ENCODE assay signal across 23 cellular contexts in the genomic region with DNA sequence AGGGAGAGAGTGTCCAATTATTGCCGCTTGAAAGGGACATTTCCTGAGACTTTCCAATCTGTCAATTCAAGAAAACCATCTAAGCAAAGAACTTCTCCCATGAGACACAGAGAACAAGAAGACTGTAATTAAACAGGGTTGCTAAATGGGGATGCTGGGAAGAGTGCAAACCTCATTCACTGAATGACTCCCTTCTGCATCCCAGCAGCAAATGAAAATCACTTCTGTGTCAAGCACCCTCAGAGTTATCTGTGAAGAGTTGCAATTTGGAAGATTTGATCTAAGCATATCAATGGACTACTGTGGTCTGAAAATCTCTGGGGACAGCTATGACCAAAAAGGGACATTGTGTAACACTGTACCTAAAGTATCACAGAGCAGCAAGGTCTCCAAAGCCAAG.
"Had no signal": no experiment of that assay in that cellular context is flagged by ENCODE, and none has a peak within 500 bp of the region (broad histone marks: within the 10 kb centered on the region; RNA-seq: fewer than 3 reads in every experiment).

No MANE protein-coding gene starts in this region.

- FAIRE-seq: endometrium, pancreas, small intestine had no signal

- H3K9me3 Mint-ChIP-seq: naive thymus-derived CD8-positive, alpha-beta T cell; neural progenitor cell had no signal

- H3K27ac Mint-ChIP-seq: neural progenitor cell, progenitor cell of endocrine pancreas had no signal

- H3K27ac ChIP-seq: epithelial cell of prostate, esophagus squamous epithelium, gastroesophageal sphincter, neural progenitor cell, pancreas, thyroid gland, upper lobe of left lung, vagina had no signal

- H3K27me3 Mint-ChIP-seq: naive thymus-derived CD8-positive, alpha-beta T cell; progenitor cell of endocrine pancreas had no signal

- H3K36me3 ChIP-seq: neural progenitor cell had no signal

- H3K4me3 ChIP-seq: esophagus squamous epithelium, gastroesophageal sphincter, mucosa of descending colon, neural progenitor cell, pancreas, thyroid gland, upper lobe of left lung, vagina had no signal

- H3K27me3 ChIP-seq: esophagus squamous epithelium, gastroesophageal sphincter, neural progenitor cell, pancreas, thyroid gland, upper lobe of left lung, vagina had no signal

- H3K9me3 ChIP-seq: esophagus squamous epithelium, gastroesophageal sphincter, mucosa of descending colon, pancreas, thyroid gland, upper lobe of left lung, vagina had no signal

- DNase-seq: effector memory CD4-positive, alpha-beta T cell; esophagus squamous epithelium; foreskin fibroblast; glutamatergic neuron; islet precursor cell; mammary epithelial cell; mucosa of descending colon; naive thymus-derived CD8-positive, alpha-beta T cell; occipital lobe; pancreas; right cardiac atrium; small intestine; stimulated activated CD4-positive, alpha-beta T cell treated with anti-CD3 and anti-CD28 coated beads, Interleukin-12 subunit alpha, Interleukin-12 subunit beta, amount 100 ng/mL, for 4 hours; stimulated activated naive CD4-positive, alpha-beta T cell treated with Interleukin-2 at 50 U/mL for 16 hours; thyroid gland; upper lobe of left lung had no signal

- ATAC-seq: gastroesophageal sphincter; left lobe of liver; mucosa of descending colon; naive thymus-derived CD8-positive, alpha-beta T cell; pancreas; right cardiac atrium had no signal

- H3K4me3 Mint-ChIP-seq: naive thymus-derived CD8-positive, alpha-beta T cell; neural progenitor cell had no signal
